Comparison of ENCODE assay signal across 8 cellular contexts in the genomic region with DNA sequence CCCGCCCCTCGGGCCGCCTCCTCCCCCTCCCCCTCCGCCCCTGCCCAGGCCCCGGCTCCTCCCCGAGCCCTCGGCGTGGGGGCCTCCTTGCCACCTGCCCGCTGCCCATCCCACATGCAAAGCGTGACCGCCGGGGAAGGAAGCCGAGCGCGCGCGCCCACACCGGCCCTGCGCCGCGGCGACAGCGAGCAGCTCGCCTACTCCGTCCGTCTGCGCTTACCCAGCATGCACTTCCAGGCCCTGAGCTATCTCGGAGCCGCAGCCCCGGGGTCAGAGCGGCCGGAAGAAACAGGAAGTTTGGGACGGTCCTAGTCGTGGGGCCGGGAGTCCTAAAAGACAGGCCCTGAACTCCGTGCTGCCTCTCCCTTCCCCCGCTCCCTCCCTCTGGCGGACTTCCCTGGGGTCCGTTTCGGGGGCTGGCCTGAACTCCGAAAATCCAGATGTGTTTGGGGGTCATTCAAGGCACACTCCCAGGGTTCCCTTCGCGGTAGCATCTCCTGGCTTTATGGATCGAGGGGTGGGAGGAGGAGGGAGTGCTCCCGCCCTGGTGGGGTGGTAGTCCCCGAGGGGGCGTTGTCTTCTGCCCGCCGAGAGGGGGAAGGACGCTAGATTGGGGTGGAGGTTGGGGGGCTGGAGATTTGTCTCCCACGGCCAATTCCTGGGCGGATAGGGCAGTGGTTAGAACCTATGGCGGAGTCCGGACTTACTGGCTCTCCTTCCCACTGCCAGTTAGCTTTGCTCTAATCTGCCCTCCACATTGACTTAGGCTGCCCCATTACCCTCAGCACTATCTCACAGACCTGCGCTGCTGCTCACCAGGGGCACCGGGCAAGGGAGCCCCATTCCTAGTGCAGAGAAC.
DNase-seq lines count a peak whose midpoint lies in the region; ATAC-seq and TF ChIP-seq lines count a peak whose summit lies in the region.

No MANE protein-coding gene starts in this region.

- no peaks in the 10 kb centered on the region for H3K79me2 ChIP-seq in DOHH2 (ENCODE audit: control insufficient read depth, low read length)

- no peaks in the 10 kb centered on the region for H3K27me3 ChIP-seq in DOHH2 (ENCODE audit: control insufficient read depth, low read length)

- peaks cover 80% of the 10 kb centered on the region for H3K4me1 ChIP-seq in DOHH2 (ENCODE audit: control insufficient read depth, low read length)

- H3F3A ChIP-seq in DOHH2 (ENCODE audit: control insufficient read depth, insufficient read depth): peaks cover 4% of the 10 kb centered on the region; the same call in 1 of the 2 replicates

- peak overlapping the region; percentile 93 for H3K4me2 ChIP-seq in DOHH2 (ENCODE audit: low read length)

- H3K27ac ChIP-seq in DOHH2 (ENCODE audit: low read depth, low read length): peak overlapping the region; percentile 73
- H3K27ac ChIP-seq in RWPE1: 0 out of 2 replicates have a peak overlapping the region, but pooled peaks have one; percentile 8

- TF ChIP-seq CTCF in DOHH2 (IDR thresholded peaks at IDR 0.05; ENCODE audit: low read depth, low read length, poor library complexity, severe bottlenecking) (no peak), RWPE1 (conservative IDR thresholded peaks at IDR 0.05; ENCODE audit: low read depth) (no peak)

- H3K4me3 ChIP-seq in DOHH2 (ENCODE audit: low read length): peak overlapping the region; percentile 82

- H3K36me3 ChIP-seq in DOHH2 (ENCODE audit: control insufficient read depth, low read length): no peaks in the 10 kb centered on the region

- no peaks in the 10 kb centered on the region for H4K20me1 ChIP-seq in DOHH2 (ENCODE audit: control insufficient read depth, insufficient read depth, low read depth, low read length)

- no peaks in the 10 kb centered on the region for H3K9me3 ChIP-seq in DOHH2 (ENCODE audit: control insufficient read depth, insufficient read depth, low read length)

- CTCF ChIA-PET in RWPE1 (lab: Yijun Ruan, JAX): interaction anchor here (0.5 to 0.6 kb wide), 2 partner anchors 29 to 172 kb away, joined by 3 read pairs; no protein-coding TSS in a partner anchor

- DNase-seq in RWPE1 (ENCODE audit: low spot score) (peak; percentile 36), astrocyte of the hippocampus (ENCODE audit: low read depth, low spot score) (peak; percentile 57), iPS-NIHi11 (ENCODE audit: low spot score) (peak; percentile 75), amniotic stem cell (lab: John Stamatoyannopoulos, UW) (no peak)
- DNase-seq in stimulated activated CD4-positive, alpha-beta T cell treated with anti-CD3 and anti-CD28 coated beads, Interleukin-12 subunit alpha, Interleukin-12 subunit beta, amount 100 ng/mL, for 4 hours: peak; percentile 44

- ATAC-seq in GM19463 (IDR thresholded peaks at IDR 0.05; ENCODE audit: unreplicated experiment): peak; percentile 63
- ATAC-seq in HG03521 (IDR thresholded peaks at IDR 0.05; ENCODE audit: unreplicated experiment): peak; percentile 64

- POLR2A ChIA-PET in RWPE1 (lab: Yijun Ruan, JAX; ENCODE audit: low non-redundant PET): no interaction called here

- H3K9me2 ChIP-seq in DOHH2 (replicated peaks; ENCODE audit: control insufficient read depth, low read length): no peaks in the 10 kb centered on the region
